9 cellular contexts compared by ENCODE assay signal in genomic region chr13:71320452-71320851, GRCh38.
A peak's percentile ranks its signal among the peaks of the same experiment; 100 is the strongest.
DNase-seq lines count a peak whose midpoint lies in the region; ATAC-seq and TF ChIP-seq lines count a peak whose summit lies in the region.
"Had no signal": no experiment of that assay in that cellular context is flagged by ENCODE, and none has a peak within 500 bp of the region (broad histone marks: within the 10 kb centered on the region; RNA-seq: fewer than 3 reads in every experiment).

No MANE protein-coding gene starts in this region.

- H3K9me3 Mint-ChIP-seq in glutamatergic neuron (ENCODE audit: unreplicated experiment) = peaks cover 5% of the 10 kb centered on the region
- H3K9me3 Mint-ChIP-seq in activated T-helper 1 cell treated with anti-CD3 and anti-CD28 coated beads, Interleukin-12 subunit alpha, Interleukin-12 subunit beta, Interleukin-2, Interleukin-4 antibody, amounts not matched to agents 30 ng/mL and 10 ng/mL and 1 ng/mL, durations not matched to agents 14 hours and 24 hours and 36 hours = no peaks in the 10 kb centered on the region
- H3K9me3 Mint-ChIP-seq in CD4-positive, alpha-beta memory T cell = peaks cover 0 to 6% (median under 1%) of the 10 kb centered on the region in 8 donors
- H3K9me3 Mint-ChIP-seq: activated naive CD8-positive, alpha-beta T cell treated with anti-CD3 and anti-CD28 coated beads, Interleukin-2, amount 10 ng/mL, durations not matched to agents 7 days and 5 days had no signal

- H3K9me2 ChIP-seq in PC-9 (ENCODE audit: insufficient read depth) = no peaks in the 10 kb centered on the region

- no peak overlapping the region for H3K4me2 ChIP-seq in PC-9

- BruUV-seq in PC-9 (replicated peaks; lab: Mats Ljungman, UMichigan) = no TSS peak

- no peaks in the 10 kb centered on the region for H3K79me2 ChIP-seq in PC-9 (ENCODE audit: low read depth)

- no peak overlapping the region for H2AFZ ChIP-seq in PC-9

- H3K4me3 Mint-ChIP-seq in glutamatergic neuron (ENCODE audit: unreplicated experiment) = no peak overlapping the region
- H3K4me3 Mint-ChIP-seq in activated T-helper 1 cell treated with anti-CD3 and anti-CD28 coated beads, Interleukin-12 subunit alpha, Interleukin-12 subunit beta, Interleukin-2, Interleukin-4 antibody, amounts not matched to agents 30 ng/mL and 10 ng/mL and 1 ng/mL, durations not matched to agents 14 hours and 24 hours and 36 hours = no peak overlapping the region
- H3K4me3 Mint-ChIP-seq in CD4-positive, alpha-beta memory T cell = no peak overlapping the region
- H3K4me3 Mint-ChIP-seq: activated naive CD8-positive, alpha-beta T cell treated with anti-CD3 and anti-CD28 coated beads, Interleukin-2, amount 10 ng/mL, durations not matched to agents 7 days and 5 days had no signal

- H3K36me3 ChIP-seq in PC-9 (ENCODE audit: low read depth) = no peaks in the 10 kb centered on the region
- no peaks in the 10 kb centered on the region for H3K36me3 ChIP-seq in tibial nerve
- H3K36me3 ChIP-seq in CD4-positive, alpha-beta memory T cell (ENCODE audit: insufficient read depth, low read length) = no peaks in the 10 kb centered on the region

- H3K4me1 ChIP-seq in PC-9 (replicated peaks; ENCODE audit: insufficient read depth) (no peaks in the 10 kb centered on the region), tibial nerve (no peaks in the 10 kb centered on the region)
- H3K4me1 ChIP-seq in CD4-positive, alpha-beta memory T cell (ENCODE audit: insufficient read depth, low read length) = no peaks in the 10 kb centered on the region

- H3K4me1 Mint-ChIP-seq in glutamatergic neuron (ENCODE audit: low read depth, unreplicated experiment) = peaks cover 32% of the 10 kb centered on the region
- H3K4me1 Mint-ChIP-seq in activated T-helper 1 cell treated with anti-CD3 and anti-CD28 coated beads, Interleukin-12 subunit alpha, Interleukin-12 subunit beta, Interleukin-2, Interleukin-4 antibody, amounts not matched to agents 30 ng/mL and 10 ng/mL and 1 ng/mL, durations not matched to agents 14 hours and 24 hours and 36 hours (ENCODE audit: low read depth) = no peaks in the 10 kb centered on the region
- no peaks in the 10 kb centered on the region for H3K4me1 Mint-ChIP-seq in CD4-positive, alpha-beta memory T cell
- H3K4me1 Mint-ChIP-seq: activated naive CD8-positive, alpha-beta T cell treated with anti-CD3 and anti-CD28 coated beads, Interleukin-2, amount 10 ng/mL, durations not matched to agents 7 days and 5 days had no signal

- WGBS in tibial nerve, 2 donors = 74 to 86% methylated on average over 1 of the region's 1 CpG

- no peaks in the 10 kb centered on the region for H3F3A ChIP-seq in PC-9 (ENCODE audit: insufficient read depth, low read depth)

- no peak for TF ChIP-seq POLR2A in tibial nerve (IDR thresholded peaks at IDR 0.05)

- TF ChIP-seq CTCF in PC-9 (conservative IDR thresholded peaks at IDR 0.05) (peak; percentile 68), glutamatergic neuron (IDR thresholded peaks at IDR 0.05; ENCODE audit: partially characterized antibody, unreplicated experiment) (peak; percentile 74), tibial nerve (IDR thresholded peaks at IDR 0.05) (no peak)

- no peaks in the 10 kb centered on the region for H3K36me3 Mint-ChIP-seq in glutamatergic neuron (ENCODE audit: unreplicated experiment)
- H3K36me3 Mint-ChIP-seq in activated T-helper 1 cell treated with anti-CD3 and anti-CD28 coated beads, Interleukin-12 subunit alpha, Interleukin-12 subunit beta, Interleukin-2, Interleukin-4 antibody, amounts not matched to agents 30 ng/mL and 10 ng/mL and 1 ng/mL, durations not matched to agents 14 hours and 24 hours and 36 hours (ENCODE audit: low read depth) = no peaks in the 10 kb centered on the region
- no peaks in the 10 kb centered on the region for H3K36me3 Mint-ChIP-seq in CD4-positive, alpha-beta memory T cell
- H3K36me3 Mint-ChIP-seq: activated naive CD8-positive, alpha-beta T cell treated with anti-CD3 and anti-CD28 coated beads, Interleukin-2, amount 10 ng/mL, durations not matched to agents 7 days and 5 days had no signal

- no peaks in the 10 kb centered on the region for H4K20me1 ChIP-seq in PC-9 (ENCODE audit: insufficient read depth)

- TF ChIP-seq EP300 in tibial nerve (IDR thresholded peaks at IDR 0.05) = no peak

- in situ Hi-C loops in Caki2 (cut with HindIII; ENCODE audit: low pct_unique_long_range_greater_than_20kb, low sequenced_read_pairs) = no loop called here

- intact Hi-C loops in PC-9 (cut with micrococcal nuclease; ENCODE audit: unreplicated experiment) = loop anchor here (10.0 kb wide), 1 partner anchor 934 kb away; no protein-coding TSS in a partner anchor
- intact Hi-C loops in activated T-helper 1 cell treated with anti-CD3 and anti-CD28 coated beads, Interleukin-12 subunit alpha, Interleukin-12 subunit beta, Interleukin-2, Interleukin-4 antibody, amounts not matched to agents 30 ng/mL and 10 ng/mL and 1 ng/mL, durations not matched to agents 14 hours and 24 hours and 36 hours (cut with micrococcal nuclease) = loop anchor here (1.0 kb wide), 1 partner anchor 559 kb away; no protein-coding TSS in a partner anchor
- intact Hi-C loops in CD4-positive, alpha-beta memory T cell (cut with micrococcal nuclease) = no loop called here

- no peak overlapping the region for H3K27ac ChIP-seq in PC-9
- no peak overlapping the region for H3K27ac ChIP-seq in tibial nerve
- no peak overlapping the region for H3K27ac ChIP-seq in CD4-positive, alpha-beta memory T cell (ENCODE audit: low read depth, low read length)

- CTCF ChIA-PET in HEK293T (lab: Yijun Ruan, JAX) = interaction anchor here (0.7 to 1.1 kb wide), 2 partner anchors 558 to 1301 kb away, joined by 3 to 4 read pairs; no protein-coding TSS in a partner anchor
- CTCF ChIA-PET in PC-9 (lab: Charles Lee) = interaction anchor here (0.5 kb wide), 1 partner anchor 548 kb away, joined by 3 read pairs; no protein-coding TSS in a partner anchor
- CTCF ChIA-PET in CD4-positive, alpha-beta memory T cell (lab: Charles Lee; ENCODE audit: partially characterized antibody) = no interaction called here

- H3K27me3 ChIP-seq in PC-9 (ENCODE audit: insufficient read depth, low read depth) (no peaks in the 10 kb centered on the region), tibial nerve (no peaks in the 10 kb centered on the region)
- no peaks in the 10 kb centered on the region for H3K27me3 ChIP-seq in CD4-positive, alpha-beta memory T cell (ENCODE audit: insufficient read depth, low read length)

- peak overlapping the region; percentile 17 for H3K27ac Mint-ChIP-seq in glutamatergic neuron (ENCODE audit: unreplicated experiment)
- no peak overlapping the region for H3K27ac Mint-ChIP-seq in activated T-helper 1 cell treated with anti-CD3 and anti-CD28 coated beads, Interleukin-12 subunit alpha, Interleukin-12 subunit beta, Interleukin-2, Interleukin-4 antibody, amounts not matched to agents 30 ng/mL and 10 ng/mL and 1 ng/mL, durations not matched to agents 14 hours and 24 hours and 36 hours
- no peak overlapping the region for H3K27ac Mint-ChIP-seq in CD4-positive, alpha-beta memory T cell
- H3K27ac Mint-ChIP-seq: activated naive CD8-positive, alpha-beta T cell treated with anti-CD3 and anti-CD28 coated beads, Interleukin-2, amount 10 ng/mL, durations not matched to agents 7 days and 5 days had no signal

- no peak overlapping the region for H3K4me3 ChIP-seq in PC-9
- no peak overlapping the region for H3K4me3 ChIP-seq in tibial nerve
- H3K4me3 ChIP-seq in CD4-positive, alpha-beta memory T cell (ENCODE audit: low read length in 2 of 2) = no peak overlapping the region

- POLR2A ChIA-PET in HEK293T (lab: Yijun Ruan, JAX) = no interaction called here
- POLR2A ChIA-PET in PC-9 (lab: Charles Lee; ENCODE audit: unreplicated experiment) = no interaction called here
- POLR2A ChIA-PET in CD4-positive, alpha-beta memory T cell (lab: Charles Lee; ENCODE audit: partially characterized antibody) = no interaction called here

- H3K27me3 Mint-ChIP-seq in glutamatergic neuron (ENCODE audit: unreplicated experiment) = peaks cover 3% of the 10 kb centered on the region
- H3K27me3 Mint-ChIP-seq in activated T-helper 1 cell treated with anti-CD3 and anti-CD28 coated beads, Interleukin-12 subunit alpha, Interleukin-12 subunit beta, Interleukin-2, Interleukin-4 antibody, amounts not matched to agents 30 ng/mL and 10 ng/mL and 1 ng/mL, durations not matched to agents 14 hours and 24 hours and 36 hours (ENCODE audit: insufficient read depth) = peaks cover 1% of the 10 kb centered on the region
- H3K27me3 Mint-ChIP-seq in CD4-positive, alpha-beta memory T cell = peaks cover 0 to 4% of the 10 kb centered on the region in 2 donors
- H3K27me3 Mint-ChIP-seq: activated naive CD8-positive, alpha-beta T cell treated with anti-CD3 and anti-CD28 coated beads, Interleukin-2, amount 10 ng/mL, durations not matched to agents 7 days and 5 days had no signal

- DNase-seq in Caki2 (ENCODE audit: low read depth) = peak; percentile 9
- peak; percentile 68 for DNase-seq in HEK293T (ENCODE audit: extremely low spot score)
- DNase-seq in PC-9 = peak in 1 of 2 experiments; percentile 8
- peak; percentile 17 for DNase-seq in glutamatergic neuron
- no peak for DNase-seq in tibial nerve (ENCODE audit: low spot score in 2 of 2)
- no peak for DNase-seq in activated T-helper 1 cell treated with anti-CD3 and anti-CD28 coated beads, Interleukin-12 subunit alpha, Interleukin-12 subunit beta, Interleukin-2, Interleukin-4 antibody, amounts not matched to agents 30 ng/mL and 10 ng/mL and 1 ng/mL, durations not matched to agents 14 hours and 24 hours and 36 hours (ENCODE audit: low spot score)
- no peak for DNase-seq in CD4-positive, alpha-beta memory T cell
- DNase-seq: activated naive CD8-positive, alpha-beta T cell treated with anti-CD3 and anti-CD28 coated beads, Interleukin-2, amount 10 ng/mL, durations not matched to agents 7 days and 5 days had no signal

- no peaks in the 10 kb centered on the region for H3K9me3 ChIP-seq in PC-9 (ENCODE audit: insufficient read depth, low read depth)
- H3K9me3 ChIP-seq in tibial nerve = peaks cover 0 to 6% (median 0%) of the 10 kb centered on the region in 4 donors
- H3K9me3 ChIP-seq in CD4-positive, alpha-beta memory T cell (ENCODE audit: control insufficient read depth in 1 of 2, low read length in 2 of 2) = no peaks in the 10 kb centered on the region

- no peak for ATAC-seq in HG02642 (IDR thresholded peaks at IDR 0.05; ENCODE audit: poor library complexity, unreplicated experiment)

TF ChIP-seq in HEK293T, 16 proteins besides CTCF, POLR2A, EP300 and RAD21 (continues in another document):
- TF ChIP-seq TARDBP (IDR thresholded peaks at IDR 0.05) (no peak), NFRKB (IDR thresholded peaks at IDR 0.05) (no peak), CTBP1 (IDR thresholded peaks at IDR 0.05; ENCODE audit: borderline replicate concordance) (no peak), BHLHE40 (IDR thresholded peaks at IDR 0.05; ENCODE audit: borderline replicate concordance) (no peak), LEF1 (IDR thresholded peaks at IDR 0.05; ENCODE audit: borderline replicate concordance) (no peak), ARNT (IDR thresholded peaks at IDR 0.05) (no peak), SUZ12 (IDR thresholded peaks at IDR 0.05) (no peak), FOXA1 (IDR thresholded peaks at IDR 0.05) (no peak), FOXK2 (IDR thresholded peaks at IDR 0.05) (no peak), HDGF (IDR thresholded peaks at IDR 0.05; ENCODE audit: borderline replicate concordance) (no peak), L3MBTL2 (conservative IDR thresholded peaks at IDR 0.05) (no peak), ZNF384 (IDR thresholded peaks at IDR 0.05) (no peak)

Comparison
In these comparisons a context has a peak if more than half of its experiments do, and no peak if none do; other contexts are left out.
1. DNase-seq: peak in Caki2 (single experiment), HEK293T (single experiment) and glutamatergic neuron (single experiment); none in tibial nerve (0 of 2), activated T-helper 1 cell treated with anti-CD3 and anti-CD28 coated beads, Interleukin-12 subunit alpha, Interleukin-12 subunit beta, Interleukin-2, Interleukin-4 antibody, amounts not matched to agents 30 ng/mL and 10 ng/mL and 1 ng/mL, durations not matched to agents 14 hours and 24 hours and 36 hours (single experiment) and CD4-positive, alpha-beta memory T cell (0 of 5).
2. CTCF ChIP-seq: peak in PC-9 (single experiment) and glutamatergic neuron (single experiment); none in tibial nerve (0 of 5).